Comparison of ENCODE assay signal across 19 cellular contexts in genomic region chr4:19514276-19515070, GRCh38.
DNase-seq lines count a peak whose midpoint lies in the region; ATAC-seq and TF ChIP-seq lines count a peak whose summit lies in the region.
"Had no signal": no experiment of that assay in that cellular context is flagged by ENCODE, and none has a peak within 500 bp of the region (broad histone marks: within the 10 kb centered on the region; RNA-seq: fewer than 3 reads in every experiment).

No MANE protein-coding gene starts in this region.

- H2BK15ac ChIP-seq in IMR-90 (ENCODE audit: low read depth, low read length), result no peak overlapping the region

- no peaks in the 10 kb centered on the region for H3K27me3 Mint-ChIP-seq in activated CD4-positive, alpha-beta T cell treated with anti-CD3 and anti-CD28 coated beads for 36 hours
- H3K27me3 Mint-ChIP-seq: CD8-positive, alpha-beta memory T cell had no signal

- no peak overlapping the region for H4K8ac ChIP-seq in IMR-90 (ENCODE audit: low read depth in 2 of 2, low read length in 2 of 2)

- H3K4me3 ChIP-seq in AG10803 (ENCODE audit: low read length) (no peak overlapping the region), IMR-90 (ENCODE audit: insufficient read depth, low read depth, low read length) (no peak overlapping the region), choroid plexus epithelial cell (ENCODE audit: low read depth, low read length) (no peak overlapping the region), fibroblast of villous mesenchyme (ENCODE audit: low read depth, low read length) (no peak overlapping the region)
- H3K4me3 ChIP-seq: A549, Peyer's patch, SJSA1 had no signal

- no peaks in the 10 kb centered on the region for H3K4me1 Mint-ChIP-seq in activated CD4-positive, alpha-beta T cell treated with anti-CD3 and anti-CD28 coated beads for 36 hours
- H3K4me1 Mint-ChIP-seq: CD8-positive, alpha-beta memory T cell had no signal

- H3K9me3 ChIP-seq in IMR-90 (ENCODE audit: control insufficient read depth, insufficient read depth, low read length), result no peaks in the 10 kb centered on the region
- H3K9me3 ChIP-seq: A549, SJSA1 had no signal

- no peaks in the 10 kb centered on the region for H3K36me3 Mint-ChIP-seq in activated CD4-positive, alpha-beta T cell treated with anti-CD3 and anti-CD28 coated beads for 36 hours (ENCODE audit: low read depth)
- H3K36me3 Mint-ChIP-seq: CD8-positive, alpha-beta memory T cell had no signal

- no peak for TF ChIP-seq POLR2A in IMR-90 (IDR thresholded peaks at IDR 0.05; ENCODE audit: low read depth, low read length)

- H3K79me1 ChIP-seq in IMR-90 (ENCODE audit: low read depth in 1 of 2, low read length in 2 of 2), result no peaks in the 10 kb centered on the region

- no peaks in the 10 kb centered on the region for H3K9me1 ChIP-seq in IMR-90 (ENCODE audit: insufficient read depth, low read length)

- no peaks in the 10 kb centered on the region for H4K20me1 ChIP-seq in IMR-90 (ENCODE audit: insufficient read depth, low read length)

- H3K9ac ChIP-seq in IMR-90 (ENCODE audit: low read depth, low read length), result no peak overlapping the region

- peaks cover 14% of the 10 kb centered on the region for H3K9me3 Mint-ChIP-seq in activated CD4-positive, alpha-beta T cell treated with anti-CD3 and anti-CD28 coated beads for 36 hours (ENCODE audit: low read depth)
- H3K9me3 Mint-ChIP-seq: HFFc6 had no signal

- H4K5ac ChIP-seq in IMR-90 (ENCODE audit: low read depth, low read length), result no peak overlapping the region

- WGBS in IMR-90 (ENCODE audit: extremely low coverage in 2 of 2, insufficient read length in 1 of 2), 2 experiments, result 0% methylated on average over 1 of the region's 1 CpG; no CpG with 5 or more reads in 1 of the 2 experiments

- H3K36me3 ChIP-seq in IMR-90 (ENCODE audit: control insufficient read depth, insufficient read depth, low read length), result no peaks in the 10 kb centered on the region
- H3K36me3 ChIP-seq: Peyer's patch, SJSA1 had no signal

- no peak overlapping the region for H3K4me3 Mint-ChIP-seq in activated CD4-positive, alpha-beta T cell treated with anti-CD3 and anti-CD28 coated beads for 36 hours
- H3K4me3 Mint-ChIP-seq: CD8-positive, alpha-beta memory T cell; HFFc6 had no signal

- H4K91ac ChIP-seq in IMR-90 (ENCODE audit: insufficient read depth, low read depth, low read length), result no peak overlapping the region

- DNase-seq in AG10803 (ENCODE audit: low read depth) (peak; percentile 17), IMR-90 (peak; percentile 52), choroid plexus epithelial cell (ENCODE audit: low read depth) (peak; percentile 71), fibroblast of villous mesenchyme (ENCODE audit: low read depth) (peak; percentile 20), NCI-H2196 (lab: John Stamatoyannopoulos, UW; ENCODE audit: unreplicated experiment) (no peak)
- no peak for DNase-seq in effector CD4-positive, alpha-beta T cell
- DNase-seq in activated CD4-positive, alpha-beta T cell treated with anti-CD3 and anti-CD28 coated beads for 36 hours, result no peak
- DNase-seq: C1 segment of cervical spinal cord; CD8-positive, alpha-beta memory T cell; DMS79 treated with DMSO at 0.1 percent for 48 hours; HFFc6; KG1; NCI-H1417 treated with DMSO at 0.1 percent for 48 hours; NCI-H2029; NCI-H446 treated with DMSO at 0.1 percent for 48 hours; NCI-H69; Peyer's patch had no signal

- no peaks in the 10 kb centered on the region for H3K27me3 ChIP-seq in IMR-90 (ENCODE audit: control insufficient read depth, insufficient read depth, low read length)
- H3K27me3 ChIP-seq: Peyer's patch, SJSA1 had no signal

- no peak overlapping the region for H2AK5ac ChIP-seq in IMR-90 (ENCODE audit: low read depth, low read length)

- dilution Hi-C loops in IMR-90 (cut with HindIII; ENCODE audit: low sequenced_read_pairs, unreplicated experiment), result no loop called here

- no peak overlapping the region for H2AFZ ChIP-seq in IMR-90 (replicated peaks; ENCODE audit: low read length, poor library complexity)

- H3K23ac ChIP-seq in IMR-90 (ENCODE audit: low read depth, low read length), result no peak overlapping the region

- no peaks in the 10 kb centered on the region for H3K4me1 ChIP-seq in IMR-90 (ENCODE audit: control insufficient read depth, insufficient read depth, low read length)
- H3K4me1 ChIP-seq: A549, Peyer's patch, SJSA1 had no signal

- H3K27ac Mint-ChIP-seq in activated CD4-positive, alpha-beta T cell treated with anti-CD3 and anti-CD28 coated beads for 36 hours, result no peak overlapping the region
- H3K27ac Mint-ChIP-seq: CD8-positive, alpha-beta memory T cell; HFFc6 had no signal

- H2BK5ac ChIP-seq in IMR-90 (ENCODE audit: low read depth, low read length, poor library complexity, severe bottlenecking), result no peak overlapping the region

- no TSS peak for BruUV-seq in IMR-90 (replicated peaks; lab: Mats Ljungman, UMichigan)

- in situ Hi-C loops in IMR-90 (cut with MboI; ENCODE audit: low sequenced_read_pairs), result no loop called here

- H3K4me2 ChIP-seq in IMR-90 (ENCODE audit: low read depth, low read length), result no peak overlapping the region
- H3K4me2 ChIP-seq: A549 had no signal

- CTCF ChIA-PET in IMR-90 (lab: Yijun Ruan, JAX), result no interaction called here
- CTCF ChIA-PET in activated CD4-positive, alpha-beta T cell treated with anti-CD3 and anti-CD28 coated beads for 36 hours (lab: Charles Lee), result no interaction called here

- H3K27ac ChIP-seq in IMR-90 (ENCODE audit: insufficient read depth, low read length), result no peak overlapping the region
- H3K27ac ChIP-seq: A549, Peyer's patch, SJSA1 had no signal

- no peak for TF ChIP-seq CTCF in AG10803 (conservative IDR thresholded peaks at IDR 0.05; ENCODE audit: low read length)
- no peak for TF ChIP-seq CTCF in IMR-90 (conservative IDR thresholded peaks at IDR 0.05; ENCODE audit: low read depth, low read length)
- TF ChIP-seq CTCF in choroid plexus epithelial cell (conservative IDR thresholded peaks at IDR 0.05; ENCODE audit: low read depth, low read length), result no peak
- no peak for TF ChIP-seq CTCF in fibroblast of villous mesenchyme (IDR thresholded peaks at IDR 0.05; ENCODE audit: insufficient read depth, low read depth, low read length)

- no peak overlapping the region for H3K4ac ChIP-seq in IMR-90 (ENCODE audit: low read depth, low read length)

- H3K18ac ChIP-seq in IMR-90 (ENCODE audit: low read depth, low read length), result no peak overlapping the region

- no peak overlapping the region for H3K56ac ChIP-seq in IMR-90 (ENCODE audit: extremely low read depth, insufficient read depth, low read length)

- no peak for TF ChIP-seq RAD21 in IMR-90 (IDR thresholded peaks at IDR 0.05; ENCODE audit: low read length)

- ATAC-seq in IMR-90 (ENCODE audit: low read depth), result no peak
- no peak for ATAC-seq in activated CD4-positive, alpha-beta T cell treated with anti-CD3 and anti-CD28 coated beads for 36 hours
- ATAC-seq: A549 had no signal

- no peak overlapping the region for H2BK120ac ChIP-seq in IMR-90 (ENCODE audit: low read depth, low read length)

- POLR2A ChIA-PET in IMR-90 (lab: Charles Lee; ENCODE audit: unreplicated experiment), result no interaction called here
- POLR2A ChIA-PET in activated CD4-positive, alpha-beta T cell treated with anti-CD3 and anti-CD28 coated beads for 36 hours (lab: Charles Lee), result no interaction called here

- H2AK9ac ChIP-seq in IMR-90 (replicated peaks; ENCODE audit: low read depth, low read length, poor library complexity), result no peak overlapping the region

- H3K14ac ChIP-seq in IMR-90 (replicated peaks; ENCODE audit: low read depth, low read length), result no peak overlapping the region

- intact Hi-C loops in IMR-90 (cut with micrococcal nuclease), result no loop called here
- intact Hi-C loops in activated CD4-positive, alpha-beta T cell treated with anti-CD3 and anti-CD28 coated beads for 36 hours (cut with DNase I, micrococcal nuclease), result no loop called here

- no peak overlapping the region for H2BK20ac ChIP-seq in IMR-90 (ENCODE audit: low read depth, low read length)

TF ChIP-seq in IMR-90, 13 proteins besides CTCF, POLR2A, EP300 and RAD21:
- TF ChIP-seq CEBPB (IDR thresholded peaks at IDR 0.05; ENCODE audit: low read depth, low read length), result no peak

Comparison
In these comparisons a context has a peak if more than half of its experiments do, and no peak if none do; other contexts are left out.
1. DNase-seq: peak in AG10803 (single experiment), IMR-90 (single experiment), choroid plexus epithelial cell (single experiment) and fibroblast of villous mesenchyme (single experiment); none in effector CD4-positive, alpha-beta T cell (single experiment), activated CD4-positive, alpha-beta T cell treated with anti-CD3 and anti-CD28 coated beads for 36 hours (single experiment) and NCI-H2196 (single experiment).